Comparison of ENCODE assay signal across 18 cellular contexts in genomic region chr10:21202766-21203457, GRCh38.
"Had no signal": no experiment of that assay in that cellular context is flagged by ENCODE, and none has a peak within 500 bp of the region (broad histone marks: within the 10 kb centered on the region; RNA-seq: fewer than 3 reads in every experiment).

No MANE protein-coding gene starts in this region.

- H3K4me3 Mint-ChIP-seq: activated CD8-positive, alpha-beta T cell treated with anti-CD3 and anti-CD28 coated beads, Interleukin-2, amount 10 ng/mL, durations not matched to agents 7 days and 5 days; activated naive CD4-positive, alpha-beta T cell treated with anti-CD3 and anti-CD28 coated beads, Interleukin-2, amount 50 U/mL, for 24 hours; T-helper 1 cell treated with Interleukin-12 subunit alpha and Interleukin-12 subunit beta and Interleukin-4 antibody, amounts not matched to agents 30 μg/mL and 1 μg/mL, for 36 hours had no signal

- H3K27ac Mint-ChIP-seq: activated CD8-positive, alpha-beta T cell treated with anti-CD3 and anti-CD28 coated beads, Interleukin-2, amount 10 ng/mL, durations not matched to agents 7 days and 5 days; activated naive CD4-positive, alpha-beta T cell treated with anti-CD3 and anti-CD28 coated beads, Interleukin-2, amount 50 U/mL, for 24 hours; T-helper 1 cell treated with Interleukin-12 subunit alpha and Interleukin-12 subunit beta and Interleukin-4 antibody, amounts not matched to agents 30 μg/mL and 1 μg/mL, for 36 hours had no signal

- H2AFZ ChIP-seq: PC-9 had no signal

- H3K4me1 Mint-ChIP-seq: activated naive CD4-positive, alpha-beta T cell treated with anti-CD3 and anti-CD28 coated beads, Interleukin-2, amount 50 U/mL, for 24 hours had no signal

- H3K4me3 ChIP-seq: PC-9 had no signal

- ATAC-seq: activated CD4-positive, CD25-positive, alpha-beta regulatory T cell treated with anti-CD3 and anti-CD28 coated beads, Interleukin-2, amount 50 U/mL, for 24 hours; activated CD8-positive, alpha-beta T cell treated with anti-CD3 and anti-CD28 coated beads, Interleukin-2, amount 10 ng/mL, durations not matched to agents 7 days and 5 days had no signal

- DNase-seq: activated CD4-positive, alpha-beta T cell treated with anti-CD3 and anti-CD28 coated beads for 4 hours; activated CD8-positive, alpha-beta memory T cell treated with anti-CD3 and anti-CD28 coated beads, Interleukin-2, amount 50 U/mL, for 48 hours; activated CD8-positive, alpha-beta T cell treated with anti-CD3 and anti-CD28 coated beads, Interleukin-2, amount 10 ng/mL, durations not matched to agents 7 days and 5 days; activated T-cell treated with anti-CD3 and anti-CD28 coated beads, Interleukin-2, amount 50 U/mL, for 1 hour; amygdala; caudate nucleus; IMR-90; KG1; NCI-H1092; NCI-H1417; NCI-H1930; NCI-H510A treated with DMSO at 0.1 percent for 48 hours; NCI-H69; PC-9; SHP77 treated with DMSO at 0.1 percent for 48 hours had no signal

- H3K27ac ChIP-seq: PC-9 had no signal

- H3K4me2 ChIP-seq: PC-9 had no signal
